ENCODE assay signal across 8 cellular contexts in the genomic region with DNA sequence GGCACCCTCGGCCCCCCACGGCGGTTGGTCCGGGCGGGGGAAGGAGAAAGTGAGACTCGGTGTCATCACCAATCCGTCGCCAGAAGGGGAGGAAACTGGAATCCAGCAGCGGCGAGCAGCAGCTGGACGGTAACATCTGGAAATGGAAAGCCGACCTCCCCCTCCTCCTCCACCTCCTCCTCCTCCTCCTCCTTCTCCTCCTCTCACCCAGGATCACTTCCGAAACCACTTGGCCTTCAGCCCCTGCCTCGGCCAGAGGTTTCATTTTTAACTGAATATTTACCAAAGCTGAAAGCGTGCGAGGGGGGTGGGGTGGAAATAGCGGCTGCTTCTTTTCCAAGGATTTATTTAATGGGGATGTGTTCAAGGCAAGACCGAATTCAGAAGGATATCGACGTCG.
DNase-seq lines count a peak whose midpoint lies in the region; ATAC-seq, FAIRE-seq and TF ChIP-seq lines count a peak whose summit lies in the region.
"Not testable (repeated sequence)": the region's sequence is repeated elsewhere in the genome, so short reads cannot be mapped to it uniquely, and the experiment has no call there.

No MANE protein-coding gene starts in this region.

- not testable (repeated sequence) for H3K9me1 ChIP-seq in keratinocyte (ENCODE audit: control insufficient read depth, extremely low read depth, insufficient read depth, low read length)

- not testable (repeated sequence) for H3K9me3 Mint-ChIP-seq in GM23338; activated naive CD4-positive, alpha-beta T cell treated with anti-CD3 and anti-CD28 coated beads, Interleukin-2, amount 10 ng/mL, durations not matched to agents 7 days and 5 days; dendritic cell treated with granulocyte-macrophage colony-stimulating factor and Interleukin-4, amounts not matched to agents 40 ng/mL and 50 ng/mL, for 4 days; nephron progenitor cell; stimulated activated naive B cell treated with anti-CD40 and anti-IgM and Interleukin-4, amounts not matched to agents 10 μg/mL and 1 μg/mL and 100 μg/mL, for 72 hours

- not testable (repeated sequence) for H3K4me1 Mint-ChIP-seq in GM23338; activated naive CD4-positive, alpha-beta T cell treated with anti-CD3 and anti-CD28 coated beads, Interleukin-2, amount 10 ng/mL, durations not matched to agents 7 days and 5 days; dendritic cell treated with granulocyte-macrophage colony-stimulating factor and Interleukin-4, amounts not matched to agents 40 ng/mL and 50 ng/mL, for 4 days (ENCODE audit: low read depth); nephron progenitor cell; stimulated activated naive B cell treated with anti-CD40 and anti-IgM and Interleukin-4, amounts not matched to agents 10 μg/mL and 1 μg/mL and 100 μg/mL, for 72 hours

- not testable (repeated sequence) for FAIRE-seq in keratinocyte (lab: Jason Lieb, UNC)

- intact Hi-C loops in dendritic cell treated with granulocyte-macrophage colony-stimulating factor and Interleukin-4, amounts not matched to agents 40 ng/mL and 50 ng/mL, for 4 days (cut with micrococcal nuclease) = not testable (repeated sequence)

- CTCF ChIA-PET in AG04449 (lab: Yijun Ruan, JAX); activated naive CD4-positive, alpha-beta T cell treated with anti-CD3 and anti-CD28 coated beads, Interleukin-2, amount 10 ng/mL, durations not matched to agents 7 days and 5 days (lab: Charles Lee): not testable (repeated sequence)

- dilution Hi-C loops in keratinocyte (cut with MboI; ENCODE audit: extremely low pct_ligation_motif_present, low sequenced_read_pairs) = not testable (repeated sequence)

- H3K4me3 ChIP-seq in AG04449 (ENCODE audit: low read depth, low read length) (peak overlapping the region; percentile 33; the same call in 1 of the 2 replicates), GM23338 (peak overlapping the region; percentile 47), SJCRH30 (peak overlapping the region; percentile 88), keratinocyte (ENCODE audit: control insufficient read depth in 2 of 3, extremely low read depth in 1 of 3, insufficient read depth in 2 of 3, low read depth in 1 of 3, low read length in 3 of 3) (peak overlapping the region in 1 of 3 experiments; percentile 23)

- not testable (repeated sequence) for TF ChIP-seq CTCF in AG04449 (IDR thresholded peaks at IDR 0.05; ENCODE audit: insufficient read depth, low read length, missing control alignments); GM23338 (conservative IDR thresholded peaks at IDR 0.05; ENCODE audit: low read depth in 2 of 2); keratinocyte (optimal IDR thresholded peaks at IDR 0.05 in 1 of 3, IDR thresholded peaks at IDR 0.05 in 1 of 3, conservative IDR thresholded peaks at IDR 0.05 in 1 of 3; ENCODE audit: extremely low read depth in 1 of 3, insufficient read depth in 2 of 3, low read length in 3 of 3); nephron progenitor cell (IDR thresholded peaks at IDR 0.05)

- H4K20me1 ChIP-seq in GM23338 (replicated peaks; ENCODE audit: insufficient read depth); keratinocyte (ENCODE audit: control insufficient read depth, extremely low read depth, insufficient read depth, low read length): not testable (repeated sequence)

- not testable (repeated sequence) for H3K9me3 ChIP-seq in SJCRH30 (replicated peaks); keratinocyte (ENCODE audit: control insufficient read depth, low read depth, low read length)

- H3K36me3 ChIP-seq in GM23338 (ENCODE audit: insufficient read depth); SJCRH30; keratinocyte (ENCODE audit: control insufficient read depth in 2 of 2, extremely low read depth in 1 of 2, insufficient read depth in 2 of 2, low read length in 2 of 2): not testable (repeated sequence)

- H3K79me2 ChIP-seq in GM23338 (replicated peaks; ENCODE audit: insufficient read depth); keratinocyte (ENCODE audit: control insufficient read depth, insufficient read depth, low read length): not testable (repeated sequence)

- not testable (repeated sequence) for H3K9me2 ChIP-seq in GM23338 (ENCODE audit: insufficient read depth)

- POLR2A ChIA-PET in AG04449 (lab: Yijun Ruan, JAX) = not testable (repeated sequence)

- H3K27me3 ChIP-seq in GM23338 (ENCODE audit: insufficient read depth); SJCRH30; keratinocyte (ENCODE audit: control insufficient read depth, extremely low read depth, insufficient read depth, low read length): not testable (repeated sequence)

- not testable (repeated sequence) for H3K27ac Mint-ChIP-seq in GM23338; dendritic cell treated with granulocyte-macrophage colony-stimulating factor and Interleukin-4, amounts not matched to agents 40 ng/mL and 50 ng/mL, for 4 days; nephron progenitor cell; stimulated activated naive B cell treated with anti-CD40 and anti-IgM and Interleukin-4, amounts not matched to agents 10 μg/mL and 1 μg/mL and 100 μg/mL, for 72 hours
- peak overlapping the region; percentile 82 for H3K27ac Mint-ChIP-seq in activated naive CD4-positive, alpha-beta T cell treated with anti-CD3 and anti-CD28 coated beads, Interleukin-2, amount 10 ng/mL, durations not matched to agents 7 days and 5 days

- H3K36me3 Mint-ChIP-seq in GM23338 (ENCODE audit: low read depth); activated naive CD4-positive, alpha-beta T cell treated with anti-CD3 and anti-CD28 coated beads, Interleukin-2, amount 10 ng/mL, durations not matched to agents 7 days and 5 days; dendritic cell treated with granulocyte-macrophage colony-stimulating factor and Interleukin-4, amounts not matched to agents 40 ng/mL and 50 ng/mL, for 4 days (ENCODE audit: low read depth); nephron progenitor cell (ENCODE audit: low read depth); stimulated activated naive B cell treated with anti-CD40 and anti-IgM and Interleukin-4, amounts not matched to agents 10 μg/mL and 1 μg/mL and 100 μg/mL, for 72 hours: not testable (repeated sequence)

- H3K27ac ChIP-seq in GM23338 (ENCODE audit: low read depth); keratinocyte (ENCODE audit: control insufficient read depth, insufficient read depth, low read length): not testable (repeated sequence)
- H3K27ac ChIP-seq in SJCRH30 = peak overlapping the region; percentile 43; the same call in 1 of the 2 replicates

- DNase-seq in AG04449 (ENCODE audit: low read depth, low spot score); GM23338 (ENCODE audit: low spot score); keratinocyte (ENCODE audit: low read depth, low spot score); stimulated activated naive B cell treated with anti-CD40 and anti-IgM and Interleukin-4, amounts not matched to agents 10 μg/mL and 1 μg/mL and 100 μg/mL, for 72 hours: not testable (repeated sequence)
- DNase-seq in SJCRH30 (peak in 1 of 2 experiments; percentile 31), nephron progenitor cell (peak; percentile 14)
- DNase-seq in activated naive CD4-positive, alpha-beta T cell treated with anti-CD3 and anti-CD28 coated beads, Interleukin-2, amount 10 ng/mL, durations not matched to agents 7 days and 5 days = peak; percentile 43

- not testable (repeated sequence) for H3F3A ChIP-seq in GM23338 (replicated peaks; ENCODE audit: low read depth)

- H3K4me3 Mint-ChIP-seq in GM23338 = peak overlapping the region; percentile 58; the same call in 2 of the 3 replicates
- peak overlapping the region; percentile 73 for H3K4me3 Mint-ChIP-seq in activated naive CD4-positive, alpha-beta T cell treated with anti-CD3 and anti-CD28 coated beads, Interleukin-2, amount 10 ng/mL, durations not matched to agents 7 days and 5 days
- H3K4me3 Mint-ChIP-seq in dendritic cell treated with granulocyte-macrophage colony-stimulating factor and Interleukin-4, amounts not matched to agents 40 ng/mL and 50 ng/mL, for 4 days = peak overlapping the region; percentile 62
- H3K4me3 Mint-ChIP-seq in nephron progenitor cell = peak overlapping the region; percentile 80
- peak overlapping the region; percentile 62 to 66 for H3K4me3 Mint-ChIP-seq in stimulated activated naive B cell treated with anti-CD40 and anti-IgM and Interleukin-4, amounts not matched to agents 10 μg/mL and 1 μg/mL and 100 μg/mL, for 72 hours

- not testable (repeated sequence) for H2AFZ ChIP-seq in GM23338; keratinocyte (ENCODE audit: control insufficient read depth, low read length)

- peak overlapping the region; percentile 57; the same call in 1 of the 2 replicates for H3K4me2 ChIP-seq in GM23338
- H3K4me2 ChIP-seq in keratinocyte (ENCODE audit: control insufficient read depth, extremely low read depth, insufficient read depth, low read depth, low read length) = not testable (repeated sequence)

- H3K4me1 ChIP-seq in GM23338 (ENCODE audit: insufficient read depth); SJCRH30; keratinocyte (ENCODE audit: control insufficient read depth, extremely low read depth, insufficient read depth, low read length): not testable (repeated sequence)

- ATAC-seq in GM23338; stimulated activated naive B cell treated with anti-CD40 and anti-IgM and Interleukin-4, amounts not matched to agents 10 μg/mL and 1 μg/mL and 100 μg/mL, for 72 hours (replicated peaks): not testable (repeated sequence)

- not testable (repeated sequence) for H3K27me3 Mint-ChIP-seq in GM23338 (ENCODE audit: insufficient read depth, low read depth, poor library complexity); activated naive CD4-positive, alpha-beta T cell treated with anti-CD3 and anti-CD28 coated beads, Interleukin-2, amount 10 ng/mL, durations not matched to agents 7 days and 5 days; dendritic cell treated with granulocyte-macrophage colony-stimulating factor and Interleukin-4, amounts not matched to agents 40 ng/mL and 50 ng/mL, for 4 days; nephron progenitor cell (ENCODE audit: low read depth, poor library complexity); stimulated activated naive B cell treated with anti-CD40 and anti-IgM and Interleukin-4, amounts not matched to agents 10 μg/mL and 1 μg/mL and 100 μg/mL, for 72 hours

- H3K9ac ChIP-seq in keratinocyte (ENCODE audit: control insufficient read depth, extremely low read depth, insufficient read depth, low read length) = peak overlapping the region; percentile 54
